Comparison of ENCODE assay signal across 13 cellular contexts in the genomic region with DNA sequence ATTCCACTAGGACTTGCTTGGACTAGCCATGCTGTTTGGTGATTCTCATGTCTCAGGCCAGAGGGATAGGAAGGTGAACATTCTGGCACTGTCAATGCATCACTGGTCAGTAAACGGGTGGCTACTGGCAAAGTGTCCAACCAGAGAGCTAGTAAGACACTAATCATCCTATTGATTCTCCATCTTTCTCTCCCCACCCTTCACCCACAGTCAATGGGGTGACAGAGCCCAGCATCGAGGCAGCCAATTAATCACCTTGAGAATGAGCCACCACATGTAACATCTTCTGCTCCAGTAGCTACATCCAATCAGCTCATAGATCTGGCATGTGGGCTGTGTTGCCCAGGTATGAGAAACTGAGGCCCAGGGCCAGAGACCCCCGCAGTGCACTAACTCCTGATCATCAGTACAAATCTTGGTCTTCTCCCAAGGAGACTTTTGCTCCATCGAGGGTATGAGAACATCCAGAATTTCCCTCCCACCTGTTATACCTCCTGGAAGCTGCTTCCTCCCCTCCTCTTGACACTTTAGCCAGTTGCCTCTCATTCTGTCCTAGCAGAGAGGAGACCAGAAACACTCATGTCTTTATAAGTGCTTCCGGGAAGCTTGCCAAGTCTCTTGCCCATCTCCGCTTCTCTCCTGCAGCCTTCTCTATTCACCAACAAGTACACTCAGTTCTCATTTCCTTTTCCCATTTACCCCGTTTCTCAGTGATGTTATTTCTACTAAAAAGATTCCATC. TPM values are rescaled to one million over a fixed set of nuclear protein-coding genes. Genes with fewer than 3 reads are reported as not detected.
DNase-seq lines count a peak whose midpoint lies in the region; ATAC-seq and TF ChIP-seq lines count a peak whose summit lies in the region.
"Had no signal": no experiment of that assay in that cellular context is flagged by ENCODE, and none has a peak within 500 bp of the region (broad histone marks: within the 10 kb centered on the region; RNA-seq: fewer than 3 reads in every experiment).

No MANE protein-coding gene starts in this region.

- H3K36me3 Mint-ChIP-seq in natural killer cell treated with Interleukin-12 subunit alpha and Interleukin-12 subunit beta and Interleukin-15 and Interleukin-18, amount 100 ng/mL, for 72 hours, result no peaks in the 10 kb centered on the region
- no peaks in the 10 kb centered on the region for H3K36me3 Mint-ChIP-seq in natural killer cell
- H3K36me3 Mint-ChIP-seq: activated CD4-positive, alpha-beta memory T cell treated with anti-CD3 and anti-CD28 coated beads for 36 hours; CD4-positive, CD25-positive, alpha-beta regulatory T cell had no signal

- ATAC-seq in GM18867 (IDR thresholded peaks at IDR 0.05; ENCODE audit: unreplicated experiment), result no peak
- ATAC-seq in natural killer cell treated with Interleukin-12 subunit alpha and Interleukin-12 subunit beta and Interleukin-15 and Interleukin-18, amount 100 ng/mL, for 72 hours, result no peak
- no peak for ATAC-seq in natural killer cell
- ATAC-seq: effector memory CD8-positive, alpha-beta T cell; gastrocnemius medialis had no signal

- peaks cover 34% of the 10 kb centered on the region in 2 donors for H3K27me3 Mint-ChIP-seq in natural killer cell treated with Interleukin-12 subunit alpha and Interleukin-12 subunit beta and Interleukin-15 and Interleukin-18, amount 100 ng/mL, for 72 hours
- H3K27me3 Mint-ChIP-seq in natural killer cell (ENCODE audit: low read depth in 2 of 2), result peaks cover 21 to 25% of the 10 kb centered on the region in 2 donors

- H3K27ac Mint-ChIP-seq in natural killer cell treated with Interleukin-12 subunit alpha and Interleukin-12 subunit beta and Interleukin-15 and Interleukin-18, amount 100 ng/mL, for 72 hours, result no peak overlapping the region
- H3K27ac Mint-ChIP-seq in natural killer cell, result no peak overlapping the region
- H3K27ac Mint-ChIP-seq: activated CD4-positive, alpha-beta memory T cell treated with anti-CD3 and anti-CD28 coated beads for 36 hours; CD4-positive, CD25-positive, alpha-beta regulatory T cell; effector memory CD8-positive, alpha-beta T cell had no signal

- no peaks in the 10 kb centered on the region for H3K4me1 Mint-ChIP-seq in natural killer cell treated with Interleukin-12 subunit alpha and Interleukin-12 subunit beta and Interleukin-15 and Interleukin-18, amount 100 ng/mL, for 72 hours (ENCODE audit: low read depth in 2 of 2)
- H3K4me1 Mint-ChIP-seq in natural killer cell, result no peaks in the 10 kb centered on the region

- DNase-seq in DMS53 treated with DMSO at 0.1 percent for 48 hours (lab: John Stamatoyannopoulos, UW; ENCODE audit: unreplicated experiment) (peak; percentile 81), NCI-H128 (lab: John Stamatoyannopoulos, UW; ENCODE audit: unreplicated experiment) (peak; percentile 60), NCI-H748 treated with DMSO at 0.1 percent for 48 hours (lab: John Stamatoyannopoulos, UW) (peak; percentile 71), inferior parietal cortex (ENCODE audit: extremely low spot score) (peak; percentile 63), NCI-H1930 (lab: John Stamatoyannopoulos, UW) (no peak), natural killer cell (no peak)
- no peak for DNase-seq in natural killer cell treated with Interleukin-12 subunit alpha and Interleukin-12 subunit beta and Interleukin-15 and Interleukin-18, amount 100 ng/mL, for 72 hours (ENCODE audit: low spot score)
- DNase-seq: CD4-positive, CD25-positive, alpha-beta regulatory T cell; effector memory CD8-positive, alpha-beta T cell; gastrocnemius medialis had no signal

- no peaks in the 10 kb centered on the region for H3K9me3 Mint-ChIP-seq in natural killer cell treated with Interleukin-12 subunit alpha and Interleukin-12 subunit beta and Interleukin-15 and Interleukin-18, amount 100 ng/mL, for 72 hours
- no peaks in the 10 kb centered on the region for H3K9me3 Mint-ChIP-seq in natural killer cell
- H3K9me3 Mint-ChIP-seq: activated CD4-positive, alpha-beta memory T cell treated with anti-CD3 and anti-CD28 coated beads for 36 hours; effector memory CD8-positive, alpha-beta T cell had no signal

- H3K4me3 Mint-ChIP-seq in natural killer cell treated with Interleukin-12 subunit alpha and Interleukin-12 subunit beta and Interleukin-15 and Interleukin-18, amount 100 ng/mL, for 72 hours, result no peak overlapping the region
- H3K4me3 Mint-ChIP-seq in natural killer cell, result no peak overlapping the region
- H3K4me3 Mint-ChIP-seq: activated CD4-positive, alpha-beta memory T cell treated with anti-CD3 and anti-CD28 coated beads for 36 hours; CD4-positive, CD25-positive, alpha-beta regulatory T cell; effector memory CD8-positive, alpha-beta T cell had no signal

- intact Hi-C loops in natural killer cell (cut with micrococcal nuclease), result no loop called here

- no peak for TF ChIP-seq CTCF in natural killer cell (IDR thresholded peaks at IDR 0.05)

RNA-seq across cellular contexts. Expression of gene HTR3A, which starts 17.0 kb away (rescaled TPM):
- not detected for total RNA-seq in natural killer cell treated with Interleukin-12 subunit alpha and Interleukin-12 subunit beta and Interleukin-15 and Interleukin-18, amount 100 ng/mL, for 72 hours
- total RNA-seq in natural killer cell, result not detected
- total RNA-seq: activated CD4-positive, alpha-beta memory T cell treated with anti-CD3 and anti-CD28 coated beads for 36 hours; CD4-positive, CD25-positive, alpha-beta regulatory T cell; gastrocnemius medialis; skeletal muscle tissue had no signal

Comparison
In these comparisons a context has a peak if more than half of its experiments do, and no peak if none do; other contexts are left out.
1. DNase-seq: peak in DMS53 treated with DMSO at 0.1 percent for 48 hours (single experiment), NCI-H128 (single experiment), NCI-H748 treated with DMSO at 0.1 percent for 48 hours (single experiment) and inferior parietal cortex (single experiment); none in NCI-H1930 (0 of 2), natural killer cell treated with Interleukin-12 subunit alpha and Interleukin-12 subunit beta and Interleukin-15 and Interleukin-18, amount 100 ng/mL, for 72 hours (single experiment) and natural killer cell (single experiment).